Comparison of ENCODE assay signal across 8 cellular contexts in the genomic region with DNA sequence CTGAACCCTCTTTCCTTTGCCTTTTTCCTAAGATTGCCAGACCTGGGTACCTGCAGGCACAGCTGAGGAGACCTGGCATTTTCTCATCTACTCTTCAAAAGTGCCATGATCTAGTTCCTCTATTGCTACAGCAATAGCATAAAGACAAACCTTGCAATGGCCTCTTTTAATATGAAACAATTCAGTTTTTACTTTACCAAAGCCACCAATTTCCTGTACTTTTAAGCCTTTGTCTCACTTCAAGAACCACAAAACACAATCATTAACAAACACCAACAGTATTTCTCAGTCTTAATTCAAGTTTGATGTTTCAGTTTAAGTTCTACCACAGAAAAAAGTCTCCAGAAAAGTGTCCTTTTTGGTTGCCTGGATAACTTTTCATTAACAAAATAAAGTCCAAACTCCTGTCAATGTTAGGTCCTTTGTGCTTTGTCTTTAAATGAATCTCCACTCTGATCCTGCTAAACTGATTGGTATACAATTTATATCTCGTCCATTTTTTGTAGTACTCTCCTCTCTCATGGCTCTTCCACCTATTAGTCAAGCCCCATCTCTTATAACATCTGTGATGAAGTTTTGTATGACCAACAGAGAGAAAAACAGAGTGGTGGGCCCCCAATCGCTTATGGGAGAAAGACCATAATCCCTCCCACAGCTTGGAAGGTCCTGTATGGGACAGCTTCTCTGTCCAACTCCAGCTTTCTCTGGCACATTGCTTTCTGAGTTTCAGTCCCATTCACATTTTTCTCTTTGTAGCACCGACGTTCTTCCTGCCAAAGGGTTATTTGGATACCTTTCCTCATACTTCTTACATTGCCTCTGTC. TPM values are rescaled to one million over a fixed set of nuclear protein-coding genes. Genes with fewer than 3 reads are reported as not detected.
DNase-seq lines count a peak whose midpoint lies in the region; ATAC-seq lines count a peak whose summit lies in the region.

No MANE protein-coding gene starts in this region.

- no peak for DNase-seq in activated naive CD4-positive, alpha-beta T cell treated with anti-CD3 and anti-CD28 coated beads, Interleukin-2, amount 50 U/mL, for 72 hours (ENCODE audit: low spot score in 2 of 2)
- DNase-seq in iPS-NIHi11 (ENCODE audit: low spot score) (no peak), NCI-H526 (lab: John Stamatoyannopoulos, UW) (no peak), DMS53 (lab: John Stamatoyannopoulos, UW) (no peak), left ventricle myocardium superior (no peak)

- intact Hi-C loops in left ventricle myocardium superior (cut with micrococcal nuclease), result no loop called here

- peaks cover 8 to 12% of the 10 kb centered on the region in 2 donors for H3K9me3 Mint-ChIP-seq in activated naive CD4-positive, alpha-beta T cell treated with anti-CD3 and anti-CD28 coated beads, Interleukin-2, amount 50 U/mL, for 72 hours

- peaks cover 2 to 39% of the 10 kb centered on the region in 2 donors for H3K36me3 Mint-ChIP-seq in activated naive CD4-positive, alpha-beta T cell treated with anti-CD3 and anti-CD28 coated beads, Interleukin-2, amount 50 U/mL, for 72 hours

- H3K27ac Mint-ChIP-seq in activated naive CD4-positive, alpha-beta T cell treated with anti-CD3 and anti-CD28 coated beads, Interleukin-2, amount 50 U/mL, for 72 hours, result peak overlapping the region; percentile 74 to 78

- ATAC-seq in GM18502 (IDR thresholded peaks at IDR 0.05; ENCODE audit: poor library complexity, unreplicated experiment) (peak; percentile 71), GM21390 (IDR thresholded peaks at IDR 0.05; ENCODE audit: unreplicated experiment) (peak; percentile 82), HG03175 (IDR thresholded peaks at IDR 0.05; ENCODE audit: unreplicated experiment) (peak; percentile 88), left ventricle myocardium superior (no peak)
- peak; percentile 49 to 87 for ATAC-seq in activated naive CD4-positive, alpha-beta T cell treated with anti-CD3 and anti-CD28 coated beads, Interleukin-2, amount 50 U/mL, for 72 hours

RNA-seq across cellular contexts. Expression of gene THEMIS, which starts 50.5 kb away (rescaled TPM):
- total RNA-seq in activated naive CD4-positive, alpha-beta T cell treated with anti-CD3 and anti-CD28 coated beads, Interleukin-2, amount 50 U/mL, for 72 hours, result 10 to 100 TPM; 11.0 to 50.8 TPM
- total RNA-seq in left ventricle myocardium superior, result 0.37 TPM
